ENCODE assay signal across 24 cellular contexts in the genomic region with DNA sequence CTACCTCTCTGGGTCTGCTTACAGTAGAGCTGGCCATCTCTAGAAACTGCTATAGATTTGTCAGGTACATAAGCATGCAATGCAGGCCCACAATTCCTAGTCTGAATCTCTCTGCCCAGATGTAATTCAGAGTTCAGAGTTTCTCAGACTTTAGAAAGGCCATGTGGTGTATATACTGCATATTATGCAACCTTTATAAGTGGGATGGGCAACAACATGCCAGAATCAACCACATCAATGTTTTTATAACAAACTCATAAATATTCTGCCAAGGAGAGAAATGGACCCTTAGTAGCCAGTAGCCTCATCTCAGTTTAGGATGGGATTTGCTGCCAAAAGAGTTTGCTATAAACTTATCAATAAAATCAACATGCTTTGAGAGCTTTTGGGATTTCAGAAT.
"Had no signal": no experiment of that assay in that cellular context is flagged by ENCODE, and none has a peak within 500 bp of the region (broad histone marks: within the 10 kb centered on the region; RNA-seq: fewer than 3 reads in every experiment).

No MANE protein-coding gene starts in this region.

- H3K27me3 ChIP-seq: body of pancreas, MG63, Peyer's patch, SJSA1 had no signal

- H3K9ac ChIP-seq: KMS-11 had no signal

- H3K4me2 ChIP-seq: KMS-11 had no signal

- H3K36me3 ChIP-seq: MG63, SJSA1 had no signal

- DNase-seq: activated B cell treated with CpG ODN at 0.5 μM for 24 hours; activated CD4-positive, alpha-beta memory T cell treated with anti-CD3 and anti-CD28 coated beads for 36 hours; activated CD4-positive, alpha-beta T cell treated with anti-CD3 and anti-CD28 coated beads for 1 hour; activated CD4-positive, alpha-beta T cell treated with anti-CD3 and anti-CD28 coated beads, Interleukin-2, amount 10 ng/mL, durations not matched to agents 24 days and 14 days; activated CD8-positive, alpha-beta memory T cell treated with anti-CD3 and anti-CD28 coated beads for 24 hours; activated gamma-delta T cell; activated naive CD4-positive, alpha-beta T cell treated with anti-CD3 and anti-CD28 coated beads for 36 hours; activated T-cell treated with anti-CD3 and anti-CD28 coated beads, Interleukin-2, amount 50 U/mL, for 4 hours; anterior cingulate cortex; body of pancreas; central memory CD4-positive, alpha-beta T cell; MG63; NCI-H1105; NCI-H1436; NCI-H1694 treated with DMSO at 0.1 percent for 48 hours; NCI-H2029 treated with DMSO at 0.1 percent for 48 hours; NCI-H510A treated with DMSO at 0.1 percent for 48 hours; Peyer's patch; Right ventricle myocardium superior; T-helper 17 cell; T1000 had no signal

- H3K9me3 ChIP-seq: body of pancreas, MG63, Peyer's patch, SJSA1 had no signal

- H3K27ac ChIP-seq: body of pancreas, KMS-11, Peyer's patch, RWPE1, SJSA1 had no signal

- H3K4me3 ChIP-seq: body of pancreas, MG63, Peyer's patch, SJSA1 had no signal

- ATAC-seq: activated T-cell treated with anti-CD3 and anti-CD28 coated beads, Interleukin-2, amount 50 U/mL, for 4 hours; body of pancreas; T-helper 17 cell had no signal

- H3K4me1 ChIP-seq: body of pancreas, Peyer's patch, SJSA1 had no signal
